1 cellular context compared by ENCODE assay signal in genomic region chr1:62013264-62013663, GRCh38.
TF ChIP-seq lines count a peak whose summit lies in the region.

No MANE protein-coding gene starts in this region.

TF ChIP-seq in WTC11, 78 proteins besides CTCF, POLR2A, EP300 and RAD21 (continued from another document):
- no peak for TF ChIP-seq ARID4B (CRISPR knock-in tag; IDR thresholded peaks at IDR 0.05; ENCODE audit: borderline replicate concordance)
